ENCODE assay signal across 8 cellular contexts in genomic region chr16:89873109-89873821, GRCh38. TPM values are rescaled to one million over a fixed set of nuclear protein-coding genes. Genes with fewer than 3 reads are reported as not detected.
DNase-seq lines count a peak whose midpoint lies in the region; ATAC-seq and TF ChIP-seq lines count a peak whose summit lies in the region.

TCF25 (plus strand) TSS chr16:89873592; CDS start chr16:89873668, 76 bp downstream.

- peaks cover 62% of the 10 kb centered on the region for H3K36me3 Mint-ChIP-seq in Calu3 (ENCODE audit: insufficient read depth, unreplicated experiment)

- peak; percentile 77 for TF ChIP-seq POLR2A in erythroblast (IDR thresholded peaks at IDR 0.05; ENCODE audit: low read length)

- DNase-seq in Calu3 (peak; percentile 89), HuH-7.5 (ENCODE audit: low spot score) (peak; percentile 96), erythroblast (lab: John Stamatoyannopoulos, UW) (peak; percentile 92 to 96)
- peak; percentile 87 for DNase-seq in activated T-cell treated with anti-CD3 and anti-CD28 coated beads, Interleukin-2, amount 50 U/mL, for 1 hour
- DNase-seq in stimulated activated CD8-positive, alpha-beta memory T cell treated with anti-CD3 and anti-CD28 coated beads, Interleukin-4, amount 100 ng/mL, for 4 hours (ENCODE audit: low read depth in 2 of 2, low spot score in 1 of 2): peak; percentile 67 to 70

- no peaks in the 10 kb centered on the region for H3K9me3 Mint-ChIP-seq in Calu3 (ENCODE audit: low read depth, unreplicated experiment)

- intact Hi-C loops in Calu3 (cut with micrococcal nuclease; ENCODE audit: unreplicated experiment): no loop called here

- peak; percentile 41 for ATAC-seq in GM21515 (IDR thresholded peaks at IDR 0.05; ENCODE audit: unreplicated experiment)

- CTCF ChIA-PET in Calu3 (lab: Charles Lee): interaction anchor here (0.6 to 1.7 kb wide), 11 partner anchors 9 to 298 kb away, joined by 3 to 8 read pairs (median 4); partner anchors contain the start of genes FANCA and TUBB3

- H3K4me3 Mint-ChIP-seq in Calu3 (ENCODE audit: low read depth, unreplicated experiment): peak within 1 kb of the TSS; percentile 93

- no peaks in the 10 kb centered on the region for H3K27me3 Mint-ChIP-seq in Calu3 (ENCODE audit: unreplicated experiment)

- peak within 1 kb of the TSS; percentile 100 for H3K27ac ChIP-seq in mucosa of rectum (ENCODE audit: low read depth in 2 of 2, low read length in 2 of 2)

- TF ChIP-seq CTCF in Calu3 (IDR thresholded peaks at IDR 0.05; ENCODE audit: unreplicated experiment): no peak

- peaks cover 15% of the 10 kb centered on the region for H3K4me1 Mint-ChIP-seq in Calu3 (ENCODE audit: low read depth, unreplicated experiment)

- H3K4me3 ChIP-seq in mucosa of rectum (ENCODE audit: low read length in 2 of 2): peak within 1 kb of the TSS; percentile 81 to 92

- H3K27me3 ChIP-seq in mucosa of rectum (ENCODE audit: control insufficient read depth in 2 of 2, insufficient read depth in 2 of 2, low read length in 2 of 2): no peaks in the 10 kb centered on the region

- H3K9me3 ChIP-seq in mucosa of rectum (ENCODE audit: control insufficient read depth in 2 of 2, low read length in 2 of 2): no peaks in the 10 kb centered on the region

- H3K4me1 ChIP-seq in mucosa of rectum (ENCODE audit: control insufficient read depth in 2 of 2, insufficient read depth in 2 of 2, low read length in 2 of 2): peaks cover 11 to 18% of the 10 kb centered on the region in 2 donors

- H3K27ac Mint-ChIP-seq in Calu3 (ENCODE audit: unreplicated experiment): peak within 1 kb of the TSS; percentile 93

- H3K36me3 ChIP-seq in mucosa of rectum (ENCODE audit: control insufficient read depth in 2 of 2, insufficient read depth in 2 of 2, low read length in 2 of 2): peaks cover 0 to 26% of the 10 kb centered on the region in 2 donors

- BruUV-seq in Calu3 (replicated peaks; lab: Mats Ljungman, UMichigan): TSS peak; percentile 65

- peak within 1 kb of the TSS; percentile 88 to 98 for H3K9ac ChIP-seq in mucosa of rectum (ENCODE audit: low read depth in 1 of 2, low read length in 2 of 2)

TF ChIP-seq in PFSK-1, 5 proteins besides CTCF, POLR2A, EP300 and RAD21:
- TF ChIP-seq TAF1 (IDR thresholded peaks at IDR 0.05; ENCODE audit: borderline replicate concordance, insufficient read depth, low read length) (peak; percentile 22; the same call in 1 of the 2 replicates), POLR2AphosphoS5 (IDR thresholded peaks at IDR 0.05; ENCODE audit: low read depth, low read length) (peak; percentile 86), FOXP2 (optimal IDR thresholded peaks at IDR 0.05; ENCODE audit: borderline replicate concordance, extremely low read depth, extremely low read length, insufficient read depth) (no peak)

RNA-seq across cellular contexts. Expression of gene TCF25, which starts in this region (rescaled TPM):
- 270 and 300 TPM in 2 replicates for total RNA-seq in Calu3 (2022)
- 220 TPM for polyA plus RNA-seq in PFSK-1 (2012; ENCODE audit: insufficient read length, low read depth)

Comparison
In these comparisons a context has a peak if more than half of its experiments do, and no peak if none do; other contexts are left out.
1. Peak in every context shown above with its lines: DNase-seq, ATAC-seq, H3K4me3 ChIP-seq and H3K27ac ChIP-seq.